ENCODE assay signal across 9 cellular contexts in the genomic region with DNA sequence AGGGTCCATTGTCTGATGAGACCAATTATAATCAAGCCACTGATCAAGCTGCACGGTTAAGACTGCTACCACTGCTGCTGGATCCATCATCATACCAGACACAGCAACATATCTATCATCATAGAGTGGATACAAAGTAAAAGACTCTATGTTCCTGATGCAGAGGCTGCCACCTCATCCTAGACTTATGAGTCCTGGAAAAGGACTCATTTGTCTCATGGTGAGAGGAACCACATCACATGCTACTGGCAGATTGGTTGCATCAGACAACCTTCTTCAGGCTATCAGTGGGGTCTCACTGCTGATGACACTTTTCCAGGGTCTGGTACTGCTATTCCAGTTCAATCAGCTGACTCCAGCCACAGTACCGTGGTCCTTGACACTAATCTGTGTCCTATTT.
DNase-seq lines count a peak whose midpoint lies in the region; ATAC-seq, FAIRE-seq and TF ChIP-seq lines count a peak whose summit lies in the region.
"Had no signal": no experiment of that assay in that cellular context is flagged by ENCODE, and none has a peak within 500 bp of the region (broad histone marks: within the 10 kb centered on the region; RNA-seq: fewer than 3 reads in every experiment).

No MANE protein-coding gene starts in this region.

- no peak overlapping the region for H3K4me3 ChIP-seq in BLaER1 treated with 17β-estradiol and CSF1 and Interleukin-3, amounts not matched to agents 10 nM and 100 nM
- H3K4me3 ChIP-seq in uterus = no peak overlapping the region

- H3K4me1 ChIP-seq in BLaER1 treated with 17β-estradiol and CSF1 and Interleukin-3, amounts not matched to agents 10 nM and 100 nM = peaks cover 28 to 79% (median 43%) of the 10 kb centered on the region in 10 experiments; a peak in 19 of 20 replicates
- no peaks in the 10 kb centered on the region for H3K4me1 ChIP-seq in uterus

- H3K4me2 ChIP-seq in BLaER1 treated with 17β-estradiol and CSF1 and Interleukin-3, amounts not matched to agents 10 nM and 100 nM = peak overlapping the region in 8 of 11 experiments; percentile 3 to 83 (median 54); a peak in 13 of 22 replicates

- peaks cover 12 to 99% (median 67%) of the 10 kb centered on the region in 11 experiments; a peak in 19 of 22 replicates for H4K20me1 ChIP-seq in BLaER1 treated with 17β-estradiol and CSF1 and Interleukin-3, amounts not matched to agents 10 nM and 100 nM

- intact Hi-C loops in uterus (cut with DNase I; ENCODE audit: low total_unique reads) = no loop called here

- DNase-seq in H54 (ENCODE audit: insufficient read length, low spot score) (no peak), iris pigment epithelial cell (ENCODE audit: low read depth) (peak; percentile 14), uterus (no peak), C1 segment of cervical spinal cord (lab: John Stamatoyannopoulos, UW) (no peak)
- DNase-seq: activated CD8-positive, alpha-beta memory T cell treated with anti-CD3 and anti-CD28 coated beads for 24 hours had no signal

- ATAC-seq in SK-N-SH treated with all-trans-retinoic acid at 6 μM for 48 hours (peak; percentile 40), GM21576 (IDR thresholded peaks at IDR 0.05; ENCODE audit: unreplicated experiment) (no peak), GM19467 (IDR thresholded peaks at IDR 0.05; ENCODE audit: unreplicated experiment) (no peak)

- TF ChIP-seq POLR2A in H54 (IDR thresholded peaks at IDR 0.05; ENCODE audit: low read depth, low read length) (no peak), uterus (IDR thresholded peaks at IDR 0.05) (no peak)

- no peak for TF ChIP-seq CTCF in uterus (IDR thresholded peaks at IDR 0.05)

- peak overlapping the region in 4 of 11 experiments; percentile 2 to 60 (median 36); a peak in 7 of 22 replicates for H3K9ac ChIP-seq in BLaER1 treated with 17β-estradiol and CSF1 and Interleukin-3, amounts not matched to agents 10 nM and 100 nM

- peak overlapping the region in 5 of 11 experiments; percentile 31 to 81 (median 60); a peak in 9 of 22 replicates for H3K27ac ChIP-seq in BLaER1 treated with 17β-estradiol and CSF1 and Interleukin-3, amounts not matched to agents 10 nM and 100 nM
- H3K27ac ChIP-seq in uterus = no peak overlapping the region

- FAIRE-seq in H54 (lab: Jason Lieb, UNC) = peak; percentile 80

- no peaks in the 10 kb centered on the region for H3K27me3 ChIP-seq in BLaER1 treated with 17β-estradiol and CSF1 and Interleukin-3, amounts not matched to agents 10 nM and 100 nM
- no peaks in the 10 kb centered on the region for H3K27me3 ChIP-seq in uterus

- peaks cover 27 to 63% (median 39%) of the 10 kb centered on the region in 11 experiments for H3K36me3 ChIP-seq in BLaER1 treated with 17β-estradiol and CSF1 and Interleukin-3, amounts not matched to agents 10 nM and 100 nM
- no peaks in the 10 kb centered on the region for H3K36me3 ChIP-seq in uterus

- H3K9me3 ChIP-seq in BLaER1 treated with 17β-estradiol and CSF1 and Interleukin-3, amounts not matched to agents 10 nM and 100 nM (replicated peaks in 1 of 11) = peaks cover 0 to 57% (median 14%) of the 10 kb centered on the region in 11 experiments; a peak in 12 of 22 replicates
- no peaks in the 10 kb centered on the region for H3K9me3 ChIP-seq in uterus

TF ChIP-seq in SK-N-SH treated with all-trans-retinoic acid at 6 μM for 48 hours, 23 proteins besides CTCF, POLR2A, EP300 and RAD21:
- no peak for TF ChIP-seq ZC3H10 (CRISPR knock-in tag; IDR thresholded peaks at IDR 0.05)
- TF ChIP-seq TCF4 (CRISPR knock-in tag; IDR thresholded peaks at IDR 0.05; ENCODE audit: borderline replicate concordance) = no peak
- no peak for TF ChIP-seq ARNTL (CRISPR knock-in tag; IDR thresholded peaks at IDR 0.05; ENCODE audit: borderline replicate concordance, low read depth)
- TF ChIP-seq RARB (CRISPR knock-in tag; IDR thresholded peaks at IDR 0.05) = no peak
- TF ChIP-seq ZNF565 (CRISPR knock-in tag; conservative IDR thresholded peaks at IDR 0.05; ENCODE audit: low read depth) = no peak
- TF ChIP-seq PPARA (CRISPR knock-in tag; IDR thresholded peaks at IDR 0.05; ENCODE audit: borderline replicate concordance) = no peak
- TF ChIP-seq ISL1 (CRISPR knock-in tag; IDR thresholded peaks at IDR 0.05) = no peak
- TF ChIP-seq SNAI2 (CRISPR knock-in tag; IDR thresholded peaks at IDR 0.05) = no peak
- TF ChIP-seq, protein P1, sequence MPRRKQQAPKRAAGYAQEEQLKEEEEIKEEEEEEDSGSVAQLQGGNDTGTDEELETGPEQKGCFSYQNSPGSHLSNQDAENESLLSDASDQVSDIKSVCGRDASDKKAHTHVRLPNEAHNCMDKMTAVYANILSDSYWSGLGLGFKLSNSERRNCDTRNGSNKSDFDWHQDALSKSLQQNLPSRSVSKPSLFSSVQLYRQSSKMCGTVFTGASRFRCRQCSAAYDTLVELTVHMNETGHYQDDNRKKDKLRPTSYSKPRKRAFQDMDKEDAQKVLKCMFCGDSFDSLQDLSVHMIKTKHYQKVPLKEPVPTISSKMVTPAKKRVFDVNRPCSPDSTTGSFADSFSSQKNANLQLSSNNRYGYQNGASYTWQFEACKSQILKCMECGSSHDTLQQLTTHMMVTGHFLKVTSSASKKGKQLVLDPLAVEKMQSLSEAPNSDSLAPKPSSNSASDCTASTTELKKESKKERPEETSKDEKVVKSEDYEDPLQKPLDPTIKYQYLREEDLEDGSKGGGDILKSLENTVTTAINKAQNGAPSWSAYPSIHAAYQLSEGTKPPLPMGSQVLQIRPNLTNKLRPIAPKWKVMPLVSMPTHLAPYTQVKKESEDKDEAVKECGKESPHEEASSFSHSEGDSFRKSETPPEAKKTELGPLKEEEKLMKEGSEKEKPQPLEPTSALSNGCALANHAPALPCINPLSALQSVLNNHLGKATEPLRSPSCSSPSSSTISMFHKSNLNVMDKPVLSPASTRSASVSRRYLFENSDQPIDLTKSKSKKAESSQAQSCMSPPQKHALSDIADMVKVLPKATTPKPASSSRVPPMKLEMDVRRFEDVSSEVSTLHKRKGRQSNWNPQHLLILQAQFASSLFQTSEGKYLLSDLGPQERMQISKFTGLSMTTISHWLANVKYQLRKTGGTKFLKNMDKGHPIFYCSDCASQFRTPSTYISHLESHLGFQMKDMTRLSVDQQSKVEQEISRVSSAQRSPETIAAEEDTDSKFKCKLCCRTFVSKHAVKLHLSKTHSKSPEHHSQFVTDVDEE (CRISPR knock-in tag; IDR thresholded peaks at IDR 0.05) = no peak
- no peak for TF ChIP-seq ZFP30 (CRISPR knock-in tag; IDR thresholded peaks at IDR 0.05)
- TF ChIP-seq, protein P2, sequence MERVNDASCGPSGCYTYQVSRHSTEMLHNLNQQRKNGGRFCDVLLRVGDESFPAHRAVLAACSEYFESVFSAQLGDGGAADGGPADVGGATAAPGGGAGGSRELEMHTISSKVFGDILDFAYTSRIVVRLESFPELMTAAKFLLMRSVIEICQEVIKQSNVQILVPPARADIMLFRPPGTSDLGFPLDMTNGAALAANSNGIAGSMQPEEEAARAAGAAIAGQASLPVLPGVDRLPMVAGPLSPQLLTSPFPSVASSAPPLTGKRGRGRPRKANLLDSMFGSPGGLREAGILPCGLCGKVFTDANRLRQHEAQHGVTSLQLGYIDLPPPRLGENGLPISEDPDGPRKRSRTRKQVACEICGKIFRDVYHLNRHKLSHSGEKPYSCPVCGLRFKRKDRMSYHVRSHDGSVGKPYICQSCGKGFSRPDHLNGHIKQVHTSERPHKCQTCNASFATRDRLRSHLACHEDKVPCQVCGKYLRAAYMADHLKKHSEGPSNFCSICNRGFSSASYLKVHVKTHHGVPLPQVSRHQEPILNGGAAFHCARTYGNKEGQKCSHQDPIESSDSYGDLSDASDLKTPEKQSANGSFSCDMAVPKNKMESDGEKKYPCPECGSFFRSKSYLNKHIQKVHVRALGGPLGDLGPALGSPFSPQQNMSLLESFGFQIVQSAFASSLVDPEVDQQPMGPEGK (CRISPR knock-in tag; IDR thresholded peaks at IDR 0.05; ENCODE audit: borderline replicate concordance) = no peak
- TF ChIP-seq, protein P3, sequence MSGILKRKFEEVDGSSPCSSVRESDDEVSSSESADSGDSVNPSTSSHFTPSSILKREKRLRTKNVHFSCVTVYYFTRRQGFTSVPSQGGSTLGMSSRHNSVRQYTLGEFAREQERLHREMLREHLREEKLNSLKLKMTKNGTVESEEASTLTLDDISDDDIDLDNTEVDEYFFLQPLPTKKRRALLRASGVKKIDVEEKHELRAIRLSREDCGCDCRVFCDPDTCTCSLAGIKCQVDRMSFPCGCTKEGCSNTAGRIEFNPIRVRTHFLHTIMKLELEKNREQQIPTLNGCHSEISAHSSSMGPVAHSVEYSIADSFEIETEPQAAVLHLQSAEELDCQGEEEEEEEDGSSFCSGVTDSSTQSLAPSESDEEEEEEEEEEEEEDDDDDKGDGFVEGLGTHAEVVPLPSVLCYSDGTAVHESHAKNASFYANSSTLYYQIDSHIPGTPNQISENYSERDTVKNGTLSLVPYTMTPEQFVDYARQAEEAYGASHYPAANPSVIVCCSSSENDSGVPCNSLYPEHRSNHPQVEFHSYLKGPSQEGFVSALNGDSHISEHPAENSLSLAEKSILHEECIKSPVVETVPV (CRISPR knock-in tag; IDR thresholded peaks at IDR 0.05) = no peak
- TF ChIP-seq OSR1 (CRISPR knock-in tag; IDR thresholded peaks at IDR 0.05) = no peak
- TF ChIP-seq, protein P4, sequence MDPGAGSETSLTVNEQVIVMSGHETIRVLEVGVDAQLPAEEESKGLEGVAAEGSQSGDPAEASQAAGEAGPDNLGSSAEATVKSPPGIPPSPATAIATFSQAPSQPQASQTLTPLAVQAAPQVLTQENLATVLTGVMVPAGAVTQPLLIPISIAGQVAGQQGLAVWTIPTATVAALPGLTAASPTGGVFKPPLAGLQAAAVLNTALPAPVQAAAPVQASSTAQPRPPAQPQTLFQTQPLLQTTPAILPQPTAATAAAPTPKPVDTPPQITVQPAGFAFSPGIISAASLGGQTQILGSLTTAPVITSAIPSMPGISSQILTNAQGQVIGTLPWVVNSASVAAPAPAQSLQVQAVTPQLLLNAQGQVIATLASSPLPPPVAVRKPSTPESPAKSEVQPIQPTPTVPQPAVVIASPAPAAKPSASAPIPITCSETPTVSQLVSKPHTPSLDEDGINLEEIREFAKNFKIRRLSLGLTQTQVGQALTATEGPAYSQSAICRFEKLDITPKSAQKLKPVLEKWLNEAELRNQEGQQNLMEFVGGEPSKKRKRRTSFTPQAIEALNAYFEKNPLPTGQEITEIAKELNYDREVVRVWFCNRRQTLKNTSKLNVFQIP (CRISPR knock-in tag; IDR thresholded peaks at IDR 0.05; ENCODE audit: borderline replicate concordance, low read depth) = no peak
- TF ChIP-seq GLIS3 (CRISPR knock-in tag; IDR thresholded peaks at IDR 0.05) = no peak
- TF ChIP-seq TOX (CRISPR knock-in tag; IDR thresholded peaks at IDR 0.05; ENCODE audit: borderline replicate concordance) = no peak
- TF ChIP-seq BACH2 (CRISPR knock-in tag; IDR thresholded peaks at IDR 0.05; ENCODE audit: borderline replicate concordance) = no peak
- no peak for TF ChIP-seq ZNF8 (CRISPR knock-in tag; IDR thresholded peaks at IDR 0.05)
- no peak for TF ChIP-seq ESRRG (CRISPR knock-in tag; IDR thresholded peaks at IDR 0.05)
- no peak for TF ChIP-seq ZFP3 (CRISPR knock-in tag; IDR thresholded peaks at IDR 0.05)
